In genomic region chr2:234406085-234406484, GRCh38 we compare ENCODE assay signal across 18 cellular contexts.
A peak's percentile ranks its signal among the peaks of the same experiment; 100 is the strongest.
DNase-seq lines count a peak whose midpoint lies in the region; ATAC-seq and TF ChIP-seq lines count a peak whose summit lies in the region.
"Had no signal": no experiment of that assay in that cellular context is flagged by ENCODE, and none has a peak within 500 bp of the region (broad histone marks: within the 10 kb centered on the region; RNA-seq: fewer than 3 reads in every experiment).

No MANE protein-coding gene starts in this region.

- CTCF ChIA-PET in SK-N-SH (lab: Yijun Ruan, JAX) (interaction anchor here (0.6 to 3.3 kb wide), 10 partner anchors 10 to 711 kb away, joined by 3 to 13 read pairs (median 3); no protein-coding TSS in a partner anchor), OCI-LY7 (lab: Charles Lee; ENCODE audit: unreplicated experiment) (no interaction called here)

- intact Hi-C loops in OCI-LY7 (cut with micrococcal nuclease; ENCODE audit: unreplicated experiment) = loop anchor here (1.0 kb wide), 1 partner anchor 271 kb away; no protein-coding TSS in a partner anchor
- intact Hi-C loops in right cardiac atrium (cut with DNase I) = no loop called here

- TF ChIP-seq CTCF in SK-N-SH (IDR thresholded peaks at IDR 0.05) (no peak; the same call in 1 of the 2 replicates), OCI-LY7 (conservative IDR thresholded peaks at IDR 0.05; ENCODE audit: low read length) (peak; percentile 48; the same call in 1 of the 2 replicates), GM10266 (IDR thresholded peaks at IDR 0.05; ENCODE audit: control insufficient read depth, insufficient read depth, low read depth, missing control alignments) (no peak)

- H3K4me3 ChIP-seq in SK-N-SH (ENCODE audit: low read depth in 2 of 2, low read length in 1 of 2) (no peak overlapping the region), OCI-LY7 (ENCODE audit: low read depth, low read length, poor library complexity, severe bottlenecking) (no peak overlapping the region), right cardiac atrium (ENCODE audit: low read length) (no peak overlapping the region)
- H3K4me3 ChIP-seq: colonic mucosa, GM12878 had no signal

- WGBS in SK-N-SH (ENCODE audit: low lambda C conversion rate) = 82% methylated on average over 9 of the region's 9 CpGs
- WGBS in right cardiac atrium = 84% methylated on average over 9 of the region's 9 CpGs

- no peak for TF ChIP-seq EP300 in SK-N-SH (IDR thresholded peaks at IDR 0.05; ENCODE audit: borderline replicate concordance in 1 of 2, low read depth in 1 of 2, low read length in 1 of 2)

- no peaks in the 10 kb centered on the region for H3K27me3 ChIP-seq in SK-N-SH (ENCODE audit: insufficient read depth)
- H3K27me3 ChIP-seq in right cardiac atrium (ENCODE audit: control insufficient read depth, insufficient read depth) = no peaks in the 10 kb centered on the region
- H3K27me3 ChIP-seq: colonic mucosa had no signal

- no peaks in the 10 kb centered on the region for H3K9me3 ChIP-seq in SK-N-SH
- H3K9me3 ChIP-seq in OCI-LY7 (ENCODE audit: low read length) = no peaks in the 10 kb centered on the region
- H3K9me3 ChIP-seq in right cardiac atrium (ENCODE audit: control insufficient read depth, low read length) = no peaks in the 10 kb centered on the region
- H3K9me3 ChIP-seq: colonic mucosa had no signal

- no peaks in the 10 kb centered on the region for H4K20me1 ChIP-seq in SK-N-SH (ENCODE audit: insufficient read depth)
- no peaks in the 10 kb centered on the region for H4K20me1 ChIP-seq in OCI-LY7 (ENCODE audit: insufficient read depth, low read length)

- H3K4me2 ChIP-seq in SK-N-SH (no peak overlapping the region), OCI-LY7 (ENCODE audit: low read length) (no peak overlapping the region)

- H3K36me3 ChIP-seq in SK-N-SH (replicated peaks in 1 of 2; ENCODE audit: control insufficient read depth in 1 of 2, insufficient read depth in 2 of 2, low read length in 1 of 2) (no peaks in the 10 kb centered on the region), OCI-LY7 (ENCODE audit: insufficient read depth, low read length) (no peaks in the 10 kb centered on the region)
- H3K36me3 ChIP-seq: colonic mucosa had no signal

- H3F3A ChIP-seq in SK-N-SH (replicated peaks; ENCODE audit: insufficient read depth) = no peaks in the 10 kb centered on the region

- POLR2A ChIA-PET in SK-N-SH (lab: Yijun Ruan, JAX) (no interaction called here), OCI-LY7 (lab: Charles Lee) (interaction anchor here (0.5 to 0.7 kb wide), 2 partner anchors 34 to 85 kb away, joined by 3 to 4 read pairs; no protein-coding TSS in a partner anchor)

- no peaks in the 10 kb centered on the region for H3K9me2 ChIP-seq in SK-N-SH
- H3K9me2 ChIP-seq in OCI-LY7 (ENCODE audit: insufficient read depth, low read length) = no peaks in the 10 kb centered on the region

- no peak overlapping the region for H3K27ac ChIP-seq in SK-N-SH (ENCODE audit: low read depth in 2 of 2, low read length in 1 of 2)
- H3K27ac ChIP-seq in OCI-LY7 (ENCODE audit: low read depth, low read length, poor library complexity, severe bottlenecking) = no peak overlapping the region
- H3K27ac ChIP-seq in right cardiac atrium (ENCODE audit: low read length) = no peak overlapping the region
- H3K27ac ChIP-seq: colonic mucosa had no signal

- ATAC-seq in SK-N-SH treated with all-trans-retinoic acid at 6 μM for 48 hours (no peak), right cardiac atrium (no peak)
- ATAC-seq: CD8-positive, alpha-beta T cell; GM12878 had no signal

- no TSS peak for BruUV-seq in OCI-LY7 (replicated peaks; lab: Mats Ljungman, UMichigan)

- DNase-seq in SK-N-SH (no peak), OCI-LY7 (ENCODE audit: low spot score) (peak; percentile 33), cerebellar cortex (ENCODE audit: low spot score) (peak; percentile 23), GM10266 (ENCODE audit: extremely low spot score) (no peak), NCI-H526 (lab: John Stamatoyannopoulos, UW) (no peak), COLO829 (ENCODE audit: low spot score) (no peak), right cardiac atrium (no peak)
- DNase-seq: ACHN; activated CD4-positive, alpha-beta T cell treated with anti-CD3 and anti-CD28 coated beads for 1 hour; activated gamma-delta T cell; CD8-positive, alpha-beta T cell; colonic mucosa; Kasumi-1; mammary epithelial cell; retina; Right ventricle myocardium superior had no signal

- no peak overlapping the region for H3K9ac ChIP-seq in SK-N-SH

- no peaks in the 10 kb centered on the region for H3K4me1 ChIP-seq in SK-N-SH (ENCODE audit: control insufficient read depth in 1 of 2, insufficient read depth in 2 of 2, low read depth in 1 of 2, low read length in 1 of 2)
- H3K4me1 ChIP-seq in OCI-LY7 (ENCODE audit: insufficient read depth, low read length, poor library complexity, severe bottlenecking) = peaks cover 5% of the 10 kb centered on the region
- H3K4me1 ChIP-seq in right cardiac atrium (ENCODE audit: control insufficient read depth, insufficient read depth, low read length) = no peaks in the 10 kb centered on the region
- H3K4me1 ChIP-seq: colonic mucosa had no signal

- no peak overlapping the region for H2AFZ ChIP-seq in SK-N-SH (ENCODE audit: low read depth)
- H2AFZ ChIP-seq in OCI-LY7 (ENCODE audit: low read length) = no peak overlapping the region

- TF ChIP-seq RAD21 in SK-N-SH (IDR thresholded peaks at IDR 0.05; ENCODE audit: low read length) = peak; percentile 73

- H3K79me2 ChIP-seq in SK-N-SH (ENCODE audit: insufficient read depth) (no peaks in the 10 kb centered on the region), OCI-LY7 (ENCODE audit: insufficient read depth, low read depth, low read length) (no peaks in the 10 kb centered on the region)

TF ChIP-seq in SK-N-SH, 30 proteins besides CTCF, POLR2A, EP300 and RAD21:
- TF ChIP-seq ELF1 (IDR thresholded peaks at IDR 0.05) (no peak), SMC3 (IDR thresholded peaks at IDR 0.05; ENCODE audit: low read depth, low read length) (peak; percentile 54; the same call in 1 of the 2 replicates)

TF ChIP-seq in SK-N-SH treated with all-trans-retinoic acid at 6 μM for 48 hours, 23 proteins besides CTCF, POLR2A, EP300 and RAD21 (continues in another document):
- TF ChIP-seq ZNF565 (CRISPR knock-in tag; conservative IDR thresholded peaks at IDR 0.05; ENCODE audit: low read depth) = no peak
- TF ChIP-seq RARB (CRISPR knock-in tag; IDR thresholded peaks at IDR 0.05) = no peak
- no peak for TF ChIP-seq ZC3H10 (CRISPR knock-in tag; IDR thresholded peaks at IDR 0.05)
- no peak for TF ChIP-seq ZNF8 (CRISPR knock-in tag; IDR thresholded peaks at IDR 0.05)
- no peak for TF ChIP-seq ZFP3 (CRISPR knock-in tag; IDR thresholded peaks at IDR 0.05)
- TF ChIP-seq TOX (CRISPR knock-in tag; IDR thresholded peaks at IDR 0.05; ENCODE audit: borderline replicate concordance) = no peak
- no peak for TF ChIP-seq ZNF70 (CRISPR knock-in tag; IDR thresholded peaks at IDR 0.05)
- TF ChIP-seq ESRRG (CRISPR knock-in tag; IDR thresholded peaks at IDR 0.05) = no peak
- no peak for TF ChIP-seq BACH2 (CRISPR knock-in tag; IDR thresholded peaks at IDR 0.05; ENCODE audit: borderline replicate concordance)
- TF ChIP-seq CREB5 (CRISPR knock-in tag; IDR thresholded peaks at IDR 0.05; ENCODE audit: low read depth) = no peak
- TF ChIP-seq OSR1 (CRISPR knock-in tag; IDR thresholded peaks at IDR 0.05) = no peak
- no peak for TF ChIP-seq TSHZ2 (CRISPR knock-in tag; IDR thresholded peaks at IDR 0.05)
- TF ChIP-seq PPARA (CRISPR knock-in tag; IDR thresholded peaks at IDR 0.05; ENCODE audit: borderline replicate concordance) = no peak

Comparison
In these comparisons a context has a peak if more than half of its experiments do, and no peak if none do; other contexts are left out.
1. DNase-seq: peak in OCI-LY7 (single experiment) and cerebellar cortex (single experiment); none in SK-N-SH (single experiment), GM10266 (single experiment), NCI-H526 (0 of 2), COLO829 (single experiment) and right cardiac atrium (0 of 3).